ENCODE assay signal across 8 cellular contexts in the genomic region with DNA sequence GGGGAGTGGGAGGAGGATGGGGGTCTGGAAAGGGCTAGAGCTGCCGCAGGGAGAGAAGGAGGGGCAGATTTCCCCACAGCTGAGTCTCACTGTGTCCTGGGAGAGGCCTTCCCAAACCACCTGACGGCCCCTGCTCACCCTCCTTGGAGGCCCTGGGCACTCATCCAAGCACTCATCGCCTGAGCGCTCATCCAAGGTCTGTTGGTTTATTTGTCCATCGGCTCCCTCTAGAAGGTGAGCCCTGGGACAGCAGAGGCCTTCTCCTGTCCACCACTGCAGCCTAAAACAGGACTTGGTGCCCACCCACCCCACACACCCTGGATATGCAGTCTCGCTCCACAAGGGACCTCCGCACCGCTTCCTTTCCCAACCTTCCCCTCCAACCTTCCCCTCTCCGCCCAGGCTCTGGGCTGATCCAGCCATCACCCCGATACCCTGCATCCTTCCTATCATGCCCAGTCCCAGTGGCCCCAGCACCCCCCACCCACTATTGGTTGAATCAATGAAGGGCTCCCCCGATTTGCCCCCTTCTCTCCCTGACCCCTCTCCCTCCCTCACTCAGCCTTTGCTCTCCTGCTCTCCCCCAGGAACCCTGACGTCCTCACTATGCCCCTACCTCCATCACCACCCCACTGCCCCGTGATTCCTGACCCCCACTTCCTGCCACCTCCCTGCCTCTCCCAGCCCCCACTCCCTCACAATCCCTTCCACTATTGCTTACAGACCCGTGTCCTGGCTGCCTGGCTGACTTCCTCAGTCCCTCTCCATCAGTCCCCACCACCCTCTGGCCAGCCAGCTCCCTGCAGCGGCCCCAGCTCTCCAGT. TPM values are rescaled to one million over a fixed set of nuclear protein-coding genes. Genes with fewer than 3 reads are reported as not detected.
A peak's percentile ranks its signal among the peaks of the same experiment; 100 is the strongest.
DNase-seq lines count a peak whose midpoint lies in the region; ATAC-seq and TF ChIP-seq lines count a peak whose summit lies in the region.

No MANE protein-coding gene starts in this region.

- H2AFZ ChIP-seq in Loucy (ENCODE audit: low read length), result no peak overlapping the region

- CTCF ChIA-PET in Calu3 (lab: Charles Lee), result interaction anchor here (0.9 kb wide), 1 partner anchor 10 kb away, joined by 3 read pairs; no protein-coding TSS in a partner anchor

- H3K79me2 ChIP-seq in Loucy (ENCODE audit: insufficient read depth, low read length), result peaks cover 30% of the 10 kb centered on the region

- 36 to 38% methylated on average over 15 of the region's 15 CpGs for WGBS in heart right ventricle, 2 donors

- no peaks in the 10 kb centered on the region for H3F3A ChIP-seq in Loucy (ENCODE audit: low read depth)

- H3K27me3 Mint-ChIP-seq in Calu3 (ENCODE audit: unreplicated experiment), result no peaks in the 10 kb centered on the region
- no peaks in the 10 kb centered on the region for H3K27me3 Mint-ChIP-seq in activated T-helper 2 cell treated with anti-CD3 and anti-CD28 coated beads, Interferon-gamma antibody, Interleukin-2, Interleukin-4, amounts not matched to agents 10 μg/mL and 5 μg/mL and 100 μg/mL, durations not matched to agents 14 hours and 24 hours and 36 hours (ENCODE audit: low read depth)

- ATAC-seq in heart right ventricle (peak in 6 of 8 donors; percentile 32 to 65 (median 47)), sciatic nerve (peak; percentile 78), GM19395 (IDR thresholded peaks at IDR 0.05; ENCODE audit: unreplicated experiment) (no peak)

- intact Hi-C loops in Calu3 (cut with micrococcal nuclease; ENCODE audit: unreplicated experiment) (no loop called here), heart right ventricle (cut with DNase I) (loop anchor here in 2 of 10 donors (5.0 kb wide), 1 partner anchor 54 kb away; a partner anchor contains a TSS), sciatic nerve (cut with DNase I) (no loop called here)
- intact Hi-C loops in activated T-helper 2 cell treated with anti-CD3 and anti-CD28 coated beads, Interferon-gamma antibody, Interleukin-2, Interleukin-4, amounts not matched to agents 10 μg/mL and 5 μg/mL and 100 μg/mL, durations not matched to agents 14 hours and 24 hours and 36 hours (cut with micrococcal nuclease), result loop anchor here (2.0 to 10.0 kb wide), 2 partner anchors 17 to 51 kb away; a partner anchor contains a TSS

- peak overlapping the region in 9 of 10 donors; percentile 61 to 96 (median 93) for H3K27ac ChIP-seq in heart right ventricle

- H3K36me3 Mint-ChIP-seq in Calu3 (ENCODE audit: insufficient read depth, unreplicated experiment), result peaks cover 29% of the 10 kb centered on the region
- peaks cover under 1% of the 10 kb centered on the region for H3K36me3 Mint-ChIP-seq in activated T-helper 2 cell treated with anti-CD3 and anti-CD28 coated beads, Interferon-gamma antibody, Interleukin-2, Interleukin-4, amounts not matched to agents 10 μg/mL and 5 μg/mL and 100 μg/mL, durations not matched to agents 14 hours and 24 hours and 36 hours (ENCODE audit: low read depth)

- H3K4me1 ChIP-seq in Loucy (ENCODE audit: insufficient read depth, low read length, poor library complexity, severe bottlenecking), result peaks cover 15% of the 10 kb centered on the region
- peaks cover 7 to 43% (median 25%) of the 10 kb centered on the region in 9 donors for H3K4me1 ChIP-seq in heart right ventricle

- H3K9ac ChIP-seq in Loucy (ENCODE audit: low read depth, low read length, poor library complexity, severe bottlenecking), result peak overlapping the region; percentile 72

- H3K9me3 Mint-ChIP-seq in Calu3 (ENCODE audit: low read depth, unreplicated experiment), result no peaks in the 10 kb centered on the region
- H3K9me3 Mint-ChIP-seq in activated T-helper 2 cell treated with anti-CD3 and anti-CD28 coated beads, Interferon-gamma antibody, Interleukin-2, Interleukin-4, amounts not matched to agents 10 μg/mL and 5 μg/mL and 100 μg/mL, durations not matched to agents 14 hours and 24 hours and 36 hours, result no peaks in the 10 kb centered on the region

- H3K36me3 ChIP-seq in Loucy (ENCODE audit: insufficient read depth, low read length), result peaks cover 11% of the 10 kb centered on the region; the same call in 1 of the 2 replicates
- peaks cover 3 to 40% (median 27%) of the 10 kb centered on the region in 9 donors for H3K36me3 ChIP-seq in heart right ventricle

- H3K4me3 Mint-ChIP-seq in Calu3 (ENCODE audit: low read depth, unreplicated experiment), result peak overlapping the region; percentile 81
- H3K4me3 Mint-ChIP-seq in activated T-helper 2 cell treated with anti-CD3 and anti-CD28 coated beads, Interferon-gamma antibody, Interleukin-2, Interleukin-4, amounts not matched to agents 10 μg/mL and 5 μg/mL and 100 μg/mL, durations not matched to agents 14 hours and 24 hours and 36 hours (ENCODE audit: low read depth), result peak overlapping the region; percentile 92

- BruUV-seq in Calu3 (replicated peaks; lab: Mats Ljungman, UMichigan), result no TSS peak

- H3K4me2 ChIP-seq in Loucy (ENCODE audit: low read depth, low read length, poor library complexity, severe bottlenecking), result peak overlapping the region; percentile 79

- H3K27ac Mint-ChIP-seq in Calu3 (ENCODE audit: unreplicated experiment), result peak overlapping the region; percentile 67
- H3K27ac Mint-ChIP-seq in activated T-helper 2 cell treated with anti-CD3 and anti-CD28 coated beads, Interferon-gamma antibody, Interleukin-2, Interleukin-4, amounts not matched to agents 10 μg/mL and 5 μg/mL and 100 μg/mL, durations not matched to agents 14 hours and 24 hours and 36 hours, result peak overlapping the region; percentile 79

- H3K9me3 ChIP-seq in Loucy (ENCODE audit: insufficient read depth, low read depth, low read length) (no peaks in the 10 kb centered on the region), heart right ventricle (no peaks in the 10 kb centered on the region)

- peak overlapping the region; percentile 90 for H3K4me3 ChIP-seq in Loucy (ENCODE audit: low read length, poor library complexity, severe bottlenecking)
- H3K4me3 ChIP-seq in heart right ventricle, result peak overlapping the region; percentile 51 to 88 (median 76)

- TF ChIP-seq CTCF in Calu3 (IDR thresholded peaks at IDR 0.05; ENCODE audit: unreplicated experiment) (no peak), Loucy (conservative IDR thresholded peaks at IDR 0.05; ENCODE audit: low read length) (no peak), heart right ventricle (IDR thresholded peaks at IDR 0.05) (peak in 2 of 9 donors; percentile 11 to 28)

- peaks cover 11% of the 10 kb centered on the region for H3K4me1 Mint-ChIP-seq in Calu3 (ENCODE audit: low read depth, unreplicated experiment)
- H3K4me1 Mint-ChIP-seq in activated T-helper 2 cell treated with anti-CD3 and anti-CD28 coated beads, Interferon-gamma antibody, Interleukin-2, Interleukin-4, amounts not matched to agents 10 μg/mL and 5 μg/mL and 100 μg/mL, durations not matched to agents 14 hours and 24 hours and 36 hours (ENCODE audit: low read depth), result peaks cover 12% of the 10 kb centered on the region

- H3K27me3 ChIP-seq in Loucy (ENCODE audit: insufficient read depth, low read length, poor library complexity, severe bottlenecking), result no peaks in the 10 kb centered on the region
- no peaks in the 10 kb centered on the region for H3K27me3 ChIP-seq in heart right ventricle

- no peaks in the 10 kb centered on the region for H3K9me2 ChIP-seq in Loucy (replicated peaks; ENCODE audit: low read depth, low read length)

- peaks cover 24% of the 10 kb centered on the region for H4K20me1 ChIP-seq in Loucy (ENCODE audit: insufficient read depth, low read length, poor library complexity, severe bottlenecking)

- DNase-seq in Calu3 (no peak), heart right ventricle (peak; percentile 61 to 75), sciatic nerve (ENCODE audit: low spot score) (peak; percentile 86), NAMALWA (ENCODE audit: low spot score) (no peak)
- DNase-seq in activated T-helper 2 cell treated with anti-CD3 and anti-CD28 coated beads, Interferon-gamma antibody, Interleukin-2, Interleukin-4, amounts not matched to agents 10 μg/mL and 5 μg/mL and 100 μg/mL, durations not matched to agents 14 hours and 24 hours and 36 hours (ENCODE audit: low spot score), result no peak
- no peak for DNase-seq in activated CD4-positive, CD25-positive, alpha-beta regulatory T cell treated with anti-CD3 and anti-CD28 coated beads, Interleukin-2, amount 50 U/mL, for 72 hours

RNA-seq across cellular contexts. Expression of a gene that starts 1.6 kb away (rescaled TPM):
- 38.9 and 47.1 TPM in 2 replicates for total RNA-seq in Calu3 (2022)
- total RNA-seq in activated T-helper 2 cell treated with anti-CD3 and anti-CD28 coated beads, Interferon-gamma antibody, Interleukin-2, Interleukin-4, amounts not matched to agents 10 μg/mL and 5 μg/mL and 100 μg/mL, durations not matched to agents 14 hours and 24 hours and 36 hours, result 51.7 and 52.8 TPM in 2 replicates
- 100 to 1,000 TPM in 9 of 10 donors, 10 to 100 TPM in 1; 90.6 to 123 (median 104) TPM for total RNA-seq in heart right ventricle
- 100 to 1,000 TPM; 127 to 131 TPM for polyA plus RNA-seq in heart right ventricle
- total RNA-seq in sciatic nerve, result 107 TPM

RNA-seq across cellular contexts. Expression of a gene that starts 16.1 kb away (rescaled TPM):
- total RNA-seq in Calu3 (2022) (31.9 and 40.6 TPM in 2 replicates), heart right ventricle (10 to 100 TPM; 20.5 to 39.0 (median 26.7) TPM), sciatic nerve (37.7 TPM)
- total RNA-seq in activated T-helper 2 cell treated with anti-CD3 and anti-CD28 coated beads, Interferon-gamma antibody, Interleukin-2, Interleukin-4, amounts not matched to agents 10 μg/mL and 5 μg/mL and 100 μg/mL, durations not matched to agents 14 hours and 24 hours and 36 hours, result 61.9 and 75.6 TPM in 2 replicates
- polyA plus RNA-seq in heart right ventricle, result 10 to 100 TPM; 32.9 to 40.9 TPM

RNA-seq across cellular contexts. Expression of a gene that starts 53.5 kb away (rescaled TPM):
- total RNA-seq in Calu3 (2022), result 37.2 and 43.3 TPM in 2 replicates
- 81.9 and 87.8 TPM in 2 replicates for total RNA-seq in activated T-helper 2 cell treated with anti-CD3 and anti-CD28 coated beads, Interferon-gamma antibody, Interleukin-2, Interleukin-4, amounts not matched to agents 10 μg/mL and 5 μg/mL and 100 μg/mL, durations not matched to agents 14 hours and 24 hours and 36 hours
- 1 to 10 TPM; 4.5 to 8.7 (median 6.6) TPM for total RNA-seq in heart right ventricle
- 1 to 10 TPM; 4.2 to 4.4 TPM for polyA plus RNA-seq in heart right ventricle
- total RNA-seq in sciatic nerve, result 8.0 TPM

RNA-seq across cellular contexts. Expression of a gene that starts 55.6 kb away (rescaled TPM):
- 40.7 and 42.0 TPM in 2 replicates for total RNA-seq in Calu3 (2022)
- 49.2 and 56.3 TPM in 2 replicates for total RNA-seq in activated T-helper 2 cell treated with anti-CD3 and anti-CD28 coated beads, Interferon-gamma antibody, Interleukin-2, Interleukin-4, amounts not matched to agents 10 μg/mL and 5 μg/mL and 100 μg/mL, durations not matched to agents 14 hours and 24 hours and 36 hours
- total RNA-seq in heart right ventricle, result 10 to 100 TPM; 13.1 to 33.4 (median 17.6) TPM
- 10 to 100 TPM; 20.1 to 41.8 TPM for polyA plus RNA-seq in heart right ventricle
- total RNA-seq in sciatic nerve, result 71.8 TPM

Comparison
In these comparisons a context has a peak if more than half of its experiments do, and no peak if none do; other contexts are left out.
1. DNase-seq: peak in heart right ventricle (2 of 2) and sciatic nerve (single experiment); none in Calu3 (single experiment), activated T-helper 2 cell treated with anti-CD3 and anti-CD28 coated beads, Interferon-gamma antibody, Interleukin-2, Interleukin-4, amounts not matched to agents 10 μg/mL and 5 μg/mL and 100 μg/mL, durations not matched to agents 14 hours and 24 hours and 36 hours (single experiment), activated CD4-positive, CD25-positive, alpha-beta regulatory T cell treated with anti-CD3 and anti-CD28 coated beads, Interleukin-2, amount 50 U/mL, for 72 hours (single experiment) and NAMALWA (single experiment).